ENCODE assay signal across 1 cellular context in genomic region chr1:228043281-228043845, GRCh38.
TF ChIP-seq lines count a peak whose summit lies in the region.

No MANE protein-coding gene starts in this region.

TF ChIP-seq in IMR-90, 13 proteins besides CTCF, POLR2A, EP300 and RAD21:
- no peak for TF ChIP-seq MAFK (IDR thresholded peaks at IDR 0.05; ENCODE audit: low read depth, low read length)
- TF ChIP-seq CHD1 (IDR thresholded peaks at IDR 0.05; ENCODE audit: low read depth, low read length), result no peak
- no peak for TF ChIP-seq SMC3 (IDR thresholded peaks at IDR 0.05; ENCODE audit: low read depth, low read length)
- TF ChIP-seq USF2 (IDR thresholded peaks at IDR 0.05; ENCODE audit: low read depth, low read length), result no peak
- no peak for TF ChIP-seq ELK1 (IDR thresholded peaks at IDR 0.05; ENCODE audit: borderline replicate concordance, low read depth, low read length)
- no peak for TF ChIP-seq RCOR1 (IDR thresholded peaks at IDR 0.05; ENCODE audit: insufficient replicate concordance, low read length)
- no peak for TF ChIP-seq CEBPB (IDR thresholded peaks at IDR 0.05; ENCODE audit: low read depth, low read length)
- TF ChIP-seq RFX5 (IDR thresholded peaks at IDR 0.05; ENCODE audit: low read depth, low read length), result no peak
- no peak for TF ChIP-seq MAZ (IDR thresholded peaks at IDR 0.05; ENCODE audit: borderline replicate concordance, low read depth, low read length)
- no peak for TF ChIP-seq NFE2L2 (IDR thresholded peaks at IDR 0.05; ENCODE audit: low read depth, low read length)
